In the genomic region with DNA sequence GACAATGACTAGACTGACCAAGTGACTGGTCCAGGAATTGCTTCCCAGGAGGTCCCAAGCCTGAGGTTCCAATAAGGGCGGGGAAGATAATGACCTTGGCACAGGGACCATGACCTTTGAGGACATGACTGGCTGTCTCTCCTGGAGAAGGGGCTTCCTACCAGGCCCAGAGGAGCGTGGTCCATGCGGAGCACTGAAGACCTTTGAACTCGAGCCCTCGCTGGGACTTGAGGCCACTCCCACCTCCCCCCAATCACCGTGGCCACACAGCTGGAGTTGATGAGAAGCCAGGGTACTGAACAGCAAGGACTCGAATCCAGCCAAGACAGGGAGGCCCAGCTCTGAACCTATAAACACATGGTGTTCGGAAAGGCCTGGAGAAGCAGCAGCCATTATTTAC, we compare ENCODE assay signal across 8 cellular contexts.
"Had no signal": no experiment of that assay in that cellular context is flagged by ENCODE, and none has a peak within 500 bp of the region (broad histone marks: within the 10 kb centered on the region; RNA-seq: fewer than 3 reads in every experiment).

No MANE protein-coding gene starts in this region.

- DNase-seq: GDM1, GF-D8 had no signal

- FAIRE-seq: G401.6, GM12878, GM12891, GM12892, GM18507, GM19239 had no signal

- ATAC-seq: GM12878 had no signal

- H3K4me3 ChIP-seq: GM12878 had no signal
